In genomic region chr5:133969654-133970324, GRCh38 we compare ENCODE assay signal across 8 cellular contexts. TPM values are rescaled to one million over a fixed set of nuclear protein-coding genes. Genes with fewer than 3 reads are reported as not detected.
A peak's percentile ranks its signal among the peaks of the same experiment; 100 is the strongest.
DNase-seq lines count a peak whose midpoint lies in the region; ATAC-seq and TF ChIP-seq lines count a peak whose summit lies in the region.

No MANE protein-coding gene starts in this region.

- peaks cover 13% of the 10 kb centered on the region for H3K36me3 ChIP-seq in colonic mucosa
- H3K36me3 ChIP-seq in neural progenitor cell, result no peaks in the 10 kb centered on the region

- H3K36me3 Mint-ChIP-seq in neural progenitor cell, result peaks cover 16% of the 10 kb centered on the region

- H4K20me1 ChIP-seq in neural progenitor cell (ENCODE audit: low read depth), result no peaks in the 10 kb centered on the region

- H3K9ac ChIP-seq in colonic mucosa (ENCODE audit: low read depth in 2 of 2, low read length in 2 of 2), result peak overlapping the region in 1 of 2 donors; percentile 4
- H3K9ac ChIP-seq in neural progenitor cell, result no peak overlapping the region

- peaks cover 15% of the 10 kb centered on the region for H3F3A ChIP-seq in neural progenitor cell (ENCODE audit: low read depth)

- H3K4me3 Mint-ChIP-seq in neural progenitor cell, result peak overlapping the region; percentile 99

- no peaks in the 10 kb centered on the region for H3K27me3 ChIP-seq in colonic mucosa
- no peaks in the 10 kb centered on the region for H3K27me3 ChIP-seq in neural progenitor cell

- peaks cover 7% of the 10 kb centered on the region for H3K27me3 Mint-ChIP-seq in neural progenitor cell (ENCODE audit: insufficient read depth, low read depth)

- H3K4me1 ChIP-seq in colonic mucosa (peaks cover 10% of the 10 kb centered on the region), neural progenitor cell (peaks cover 10% of the 10 kb centered on the region)

- H3K4me1 Mint-ChIP-seq in neural progenitor cell, result peaks cover 23% of the 10 kb centered on the region

- ATAC-seq in HG03439 (IDR thresholded peaks at IDR 0.05; ENCODE audit: unreplicated experiment), result no peak
- ATAC-seq in GM21515 (IDR thresholded peaks at IDR 0.05; ENCODE audit: unreplicated experiment), result no peak

- H3K27ac ChIP-seq in colonic mucosa (peak overlapping the region; percentile 23), neural progenitor cell (peak overlapping the region; percentile 9)

- H3K4me3 ChIP-seq in colonic mucosa (no peak overlapping the region), neural progenitor cell (no peak overlapping the region)

- no peak for TF ChIP-seq CTCF in colonic mucosa (IDR thresholded peaks at IDR 0.05)
- TF ChIP-seq CTCF in neural progenitor cell (IDR thresholded peaks at IDR 0.05), result no peak

- no peaks in the 10 kb centered on the region for H3K9me3 Mint-ChIP-seq in neural progenitor cell

- intact Hi-C loops in colonic mucosa (cut with DNase I), result no loop called here

- peak; percentile 55 for DNase-seq in EH (ENCODE audit: low read depth)
- peak; percentile 48 for DNase-seq in M059J (ENCODE audit: low read depth)
- DNase-seq in colonic mucosa, result no peak
- DNase-seq in neural progenitor cell (ENCODE audit: low spot score), result no peak
- no peak for DNase-seq in DMS153 (lab: John Stamatoyannopoulos, UW)
- DNase-seq in NCI-H1694 (lab: John Stamatoyannopoulos, UW), result no peak

- peak overlapping the region; percentile 98 for H3K4me2 ChIP-seq in neural progenitor cell

- peaks cover 37% of the 10 kb centered on the region for H3K79me2 ChIP-seq in neural progenitor cell (ENCODE audit: low read depth)

- H2AFZ ChIP-seq in neural progenitor cell (replicated peaks), result no peak overlapping the region

- H3K9me3 ChIP-seq in colonic mucosa (no peaks in the 10 kb centered on the region), neural progenitor cell (ENCODE audit: low read depth) (no peaks in the 10 kb centered on the region)

- H3K27ac Mint-ChIP-seq in neural progenitor cell, result peak overlapping the region; percentile 57

RNA-seq across cellular contexts. Expression of gene C5orf15, which starts 1.4 kb away (rescaled TPM):
- 196 and 216 TPM in 2 replicates for total RNA-seq in M059J (2014; rRNA removed; shearing (Covaris generic))
- total RNA-seq in colonic mucosa (10 to 100 TPM; 21.1 to 31.9 TPM), neural progenitor cell (ENCODE audit: low replicate concordance) (71.0 and 120 TPM in 2 replicates)

RNA-seq across cellular contexts. Expression of gene VDAC1, which starts 35.0 kb away (rescaled TPM):
- 373 and 402 TPM in 2 replicates for total RNA-seq in M059J (2014; rRNA removed; shearing (Covaris generic))
- total RNA-seq in colonic mucosa (100 to 1,000 TPM; 297 to 306 TPM), neural progenitor cell (ENCODE audit: low replicate concordance) (179 and 224 TPM in 2 replicates)

Comparison
In these comparisons a context has a peak if more than half of its experiments do, and no peak if none do; other contexts are left out.
1. DNase-seq: peak in EH (single experiment) and M059J (single experiment); none in colonic mucosa (single experiment), neural progenitor cell (single experiment), DMS153 (single experiment) and NCI-H1694 (single experiment).